ENCODE assay signal across 14 cellular contexts in genomic region chr22:20014526-20015186, GRCh38. TPM values are rescaled to one million over a fixed set of nuclear protein-coding genes. Genes with fewer than 3 reads are reported as not detected.
DNase-seq lines count a peak whose midpoint lies in the region; ATAC-seq and TF ChIP-seq lines count a peak whose summit lies in the region.
"Had no signal": no experiment of that assay in that cellular context is flagged by ENCODE, and none has a peak within 500 bp of the region (broad histone marks: within the 10 kb centered on the region; RNA-seq: fewer than 3 reads in every experiment).

No MANE protein-coding gene starts in this region.

- no peaks in the 10 kb centered on the region for H3K9me3 Mint-ChIP-seq in T-helper 1 cell treated with Interleukin-12 subunit alpha and Interleukin-12 subunit beta and Interleukin-4 antibody, amounts not matched to agents 30 μg/mL and 1 μg/mL, for 36 hours
- H3K9me3 Mint-ChIP-seq in activated T-cell treated with anti-CD3 and anti-CD28 coated beads, Interleukin-2, amount 50 U/mL, for 72 hours, result no peaks in the 10 kb centered on the region

- DNase-seq in T-helper 1 cell (no peak), NCI-H2171 treated with DMSO at 0.1 percent for 48 hours (lab: John Stamatoyannopoulos, UW) (peak; percentile 59), right cardiac atrium (peak; percentile 11 to 60 (median 43)), posterior vena cava (ENCODE audit: low spot score) (peak; percentile 64), testis (no peak), NCI-H2107 treated with DMSO at 0.1 percent for 48 hours (lab: John Stamatoyannopoulos, UW; ENCODE audit: unreplicated experiment) (no peak)
- no peak for DNase-seq in activated T-cell treated with anti-CD3 and anti-CD28 coated beads, Interleukin-2, amount 50 U/mL, for 72 hours
- DNase-seq: 8988T; activated CD4-positive, CD25-positive, alpha-beta regulatory T cell treated with anti-CD3 and anti-CD28 coated beads, Interleukin-2, amount 50 U/mL, for 72 hours; effector memory CD4-positive, alpha-beta T cell; foreskin melanocyte; OCI-M1 had no signal

- H3K4me3 ChIP-seq in right cardiac atrium (ENCODE audit: low read length) (no peak overlapping the region), testis (no peak overlapping the region)
- H3K4me3 ChIP-seq: skin epidermis had no signal

- H3K36me3 ChIP-seq in testis (ENCODE audit: low read depth, missing control alignments), result no peaks in the 10 kb centered on the region

- no peak overlapping the region for H3K27ac Mint-ChIP-seq in T-helper 1 cell treated with Interleukin-12 subunit alpha and Interleukin-12 subunit beta and Interleukin-4 antibody, amounts not matched to agents 30 μg/mL and 1 μg/mL, for 36 hours
- no peak overlapping the region for H3K27ac Mint-ChIP-seq in activated T-cell treated with anti-CD3 and anti-CD28 coated beads, Interleukin-2, amount 50 U/mL, for 72 hours

- 72% methylated on average over 5 of the region's 5 CpGs for WGBS in right cardiac atrium
- 62% methylated on average over 5 of the region's 5 CpGs; no CpG with 5 or more reads in 1 of the 2 donors for WGBS in testis, 2 donors

- H3K27me3 Mint-ChIP-seq in T-helper 1 cell treated with Interleukin-12 subunit alpha and Interleukin-12 subunit beta and Interleukin-4 antibody, amounts not matched to agents 30 μg/mL and 1 μg/mL, for 36 hours (ENCODE audit: low read depth), result peaks cover 25% of the 10 kb centered on the region
- peaks cover 25% of the 10 kb centered on the region for H3K27me3 Mint-ChIP-seq in activated T-cell treated with anti-CD3 and anti-CD28 coated beads, Interleukin-2, amount 50 U/mL, for 72 hours (ENCODE audit: low read depth)

- no peak for TF ChIP-seq CTCF in testis (IDR thresholded peaks at IDR 0.05)

- H3K4me1 Mint-ChIP-seq in T-helper 1 cell treated with Interleukin-12 subunit alpha and Interleukin-12 subunit beta and Interleukin-4 antibody, amounts not matched to agents 30 μg/mL and 1 μg/mL, for 36 hours (ENCODE audit: low read depth), result peaks cover 4% of the 10 kb centered on the region
- H3K4me1 Mint-ChIP-seq in activated T-cell treated with anti-CD3 and anti-CD28 coated beads, Interleukin-2, amount 50 U/mL, for 72 hours (ENCODE audit: low read depth), result peaks cover 6% of the 10 kb centered on the region

- H3K27ac ChIP-seq in right cardiac atrium (ENCODE audit: low read length) (no peak overlapping the region), testis (no peak overlapping the region)
- H3K27ac ChIP-seq: skin epidermis had no signal

- no peaks in the 10 kb centered on the region for H3K9me3 ChIP-seq in right cardiac atrium (ENCODE audit: control insufficient read depth, low read length)
- H3K9me3 ChIP-seq in testis, result no peaks in the 10 kb centered on the region

- intact Hi-C loops in right cardiac atrium (cut with DNase I), result loop anchor here in 1 of 4 donors (10.0 kb wide), 1 partner anchor 60 kb away; no protein-coding TSS in a partner anchor
- intact Hi-C loops in posterior vena cava (cut with DNase I), result no loop called here
- intact Hi-C loops in testis (cut with DNase I; ENCODE audit: low total_unique reads), result loop anchor here (5.0 kb wide), 1 partner anchor 42 kb away; no protein-coding TSS in a partner anchor

- H3K4me1 ChIP-seq in right cardiac atrium (ENCODE audit: control insufficient read depth, insufficient read depth, low read length), result no peaks in the 10 kb centered on the region
- H3K4me1 ChIP-seq in testis, result peaks cover 6% of the 10 kb centered on the region

- no peaks in the 10 kb centered on the region for H3K27me3 ChIP-seq in right cardiac atrium (ENCODE audit: control insufficient read depth, insufficient read depth)
- no peaks in the 10 kb centered on the region for H3K27me3 ChIP-seq in testis

- TF ChIP-seq POLR2A in testis (IDR thresholded peaks at IDR 0.05), result no peak

- H3K4me3 Mint-ChIP-seq in T-helper 1 cell treated with Interleukin-12 subunit alpha and Interleukin-12 subunit beta and Interleukin-4 antibody, amounts not matched to agents 30 μg/mL and 1 μg/mL, for 36 hours, result peak overlapping the region; percentile 21
- peak overlapping the region in 1 of 2 donors; percentile 69 for H3K4me3 Mint-ChIP-seq in activated T-cell treated with anti-CD3 and anti-CD28 coated beads, Interleukin-2, amount 50 U/mL, for 72 hours

- no peak for ATAC-seq in right cardiac atrium
- no peak for ATAC-seq in activated T-cell treated with anti-CD3 and anti-CD28 coated beads, Interleukin-2, amount 50 U/mL, for 72 hours (replicated peaks in 1 of 2)

- H3K36me3 Mint-ChIP-seq in T-helper 1 cell treated with Interleukin-12 subunit alpha and Interleukin-12 subunit beta and Interleukin-4 antibody, amounts not matched to agents 30 μg/mL and 1 μg/mL, for 36 hours (ENCODE audit: low read depth), result no peaks in the 10 kb centered on the region
- no peaks in the 10 kb centered on the region for H3K36me3 Mint-ChIP-seq in activated T-cell treated with anti-CD3 and anti-CD28 coated beads, Interleukin-2, amount 50 U/mL, for 72 hours (ENCODE audit: insufficient read depth in 2 of 2)

RNA-seq across cellular contexts. Expression of gene ARVCF, which starts 2.0 kb away (rescaled TPM):
- total RNA-seq in right cardiac atrium (10 to 100 TPM; 11.1 to 27.4 (median 18.4) TPM), posterior vena cava (10 to 100 TPM; 20.1 to 21.3 TPM), testis (10 to 100 TPM; 43.2 to 57.7 TPM)
- polyA plus RNA-seq in right cardiac atrium (21.7 TPM), testis (ENCODE audit: insufficient read depth, low read depth, low replicate concordance) (21.1 TPM)
- 1 to 10 TPM; 1.7 to 5.5 TPM for total RNA-seq in activated T-cell treated with anti-CD3 and anti-CD28 coated beads, Interleukin-2, amount 50 U/mL, for 72 hours

RNA-seq across cellular contexts. Expression of gene TANGO2, which starts 6.3 kb away (rescaled TPM):
- total RNA-seq in right cardiac atrium, result 10 to 100 TPM; 61.1 to 70.4 (median 67.3) TPM
- 64.9 TPM for polyA plus RNA-seq in right cardiac atrium
- total RNA-seq in posterior vena cava, result 10 to 100 TPM; 28.4 to 31.1 TPM
- 10 to 100 TPM; 13.5 to 21.5 TPM for total RNA-seq in testis
- 19.0 TPM for polyA plus RNA-seq in testis (ENCODE audit: insufficient read depth, low read depth, low replicate concordance)
- total RNA-seq in activated T-cell treated with anti-CD3 and anti-CD28 coated beads, Interleukin-2, amount 50 U/mL, for 72 hours, result 10 to 100 TPM; 35.5 to 43.0 TPM

Comparison
In these comparisons a context has a peak if more than half of its experiments do, and no peak if none do; other contexts are left out.
1. DNase-seq: peak in NCI-H2171 treated with DMSO at 0.1 percent for 48 hours (single experiment), right cardiac atrium (3 of 3) and posterior vena cava (single experiment); none in T-helper 1 cell (0 of 5), testis (single experiment), NCI-H2107 treated with DMSO at 0.1 percent for 48 hours (single experiment) and activated T-cell treated with anti-CD3 and anti-CD28 coated beads, Interleukin-2, amount 50 U/mL, for 72 hours (0 of 2).